Comparison of ENCODE assay signal across 28 cellular contexts in the genomic region with DNA sequence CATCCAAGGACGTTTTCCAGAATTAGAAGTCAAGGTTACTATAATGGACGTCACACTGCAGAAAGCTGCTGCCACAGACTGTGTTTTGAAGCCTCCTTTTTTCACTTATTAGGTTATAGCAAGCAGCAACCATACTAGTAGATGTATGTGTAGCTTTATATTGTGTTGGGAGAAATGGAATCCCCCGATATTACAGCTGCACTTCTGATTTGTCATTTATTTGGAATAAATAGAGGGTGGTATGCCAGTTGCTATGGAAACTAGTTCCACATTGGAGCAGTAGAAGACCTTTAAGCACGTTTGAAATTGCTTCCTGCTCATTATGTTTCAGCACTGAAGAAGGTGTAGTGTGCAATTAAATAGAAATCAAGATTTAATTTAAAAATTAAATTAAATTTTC.
A peak's percentile ranks its signal among the peaks of the same experiment; 100 is the strongest.
DNase-seq lines count a peak whose midpoint lies in the region; FAIRE-seq and TF ChIP-seq lines count a peak whose summit lies in the region.
"Had no signal": no experiment of that assay in that cellular context is flagged by ENCODE, and none has a peak within 500 bp of the region (broad histone marks: within the 10 kb centered on the region; RNA-seq: fewer than 3 reads in every experiment).

No MANE protein-coding gene starts in this region.

- H3K27ac ChIP-seq in small intestine (ENCODE audit: low read depth in 1 of 2, low read length in 1 of 2) (no peak overlapping the region), ovary (no peak overlapping the region)
- H3K27ac ChIP-seq: BLaER1 treated with 17β-estradiol and CSF1 and Interleukin-3, amounts not matched to agents 10 nM and 100 nM; brain microvascular endothelial cell; skin epidermis; stomach; tibial nerve; WERI-Rb-1 had no signal

- peaks cover 2% of the 10 kb centered on the region for H3K9me3 ChIP-seq in small intestine (ENCODE audit: control insufficient read depth, low read depth)
- no peaks in the 10 kb centered on the region for H3K9me3 ChIP-seq in ovary
- H3K9me3 ChIP-seq: BLaER1 treated with 17β-estradiol and CSF1 and Interleukin-3, amounts not matched to agents 10 nM and 100 nM; Caco-2; stomach; tibial nerve had no signal

- H3K36me3 ChIP-seq in small intestine (ENCODE audit: control insufficient read depth in 2 of 2, insufficient read depth in 2 of 2, low read length in 2 of 2) (no peaks in the 10 kb centered on the region), ovary (no peaks in the 10 kb centered on the region)
- H3K36me3 ChIP-seq: BLaER1 treated with 17β-estradiol and CSF1 and Interleukin-3, amounts not matched to agents 10 nM and 100 nM; brain microvascular endothelial cell; stomach; tibial nerve; WERI-Rb-1 had no signal

- H3K4me3 ChIP-seq in small intestine (ENCODE audit: low read depth in 1 of 2, low read length in 2 of 2) (no peak overlapping the region), ovary (no peak overlapping the region)
- H3K4me3 ChIP-seq: BLaER1 treated with 17β-estradiol and CSF1 and Interleukin-3, amounts not matched to agents 10 nM and 100 nM; skin epidermis; stomach; tibial nerve had no signal

- WGBS in small intestine, 3 donors, result 30 to 36% (median 32%) methylated on average over 4 of the region's 4 CpGs
- 2 to 13% (median 5%) methylated on average over 4 of the region's 4 CpGs for WGBS in ovary, 3 donors

- no peak for FAIRE-seq in small intestine (lab: Jason Lieb, UNC)

- intact Hi-C loops in ovary (cut with DNase I), result no loop called here

- no peak for TF ChIP-seq EP300 in ovary (IDR thresholded peaks at IDR 0.05)

- H3K4me1 ChIP-seq in small intestine (ENCODE audit: control insufficient read depth in 2 of 2, insufficient read depth in 1 of 2, low read depth in 1 of 2, low read length in 1 of 2) (no peaks in the 10 kb centered on the region), ovary (ENCODE audit: insufficient read depth) (no peaks in the 10 kb centered on the region)
- H3K4me1 ChIP-seq: BLaER1 treated with 17β-estradiol and CSF1 and Interleukin-3, amounts not matched to agents 10 nM and 100 nM; Caco-2; stomach; tibial nerve had no signal

- H3K27me3 ChIP-seq in small intestine (ENCODE audit: control insufficient read depth in 2 of 2, insufficient read depth in 2 of 2, low read length in 2 of 2) (no peaks in the 10 kb centered on the region), ovary (no peaks in the 10 kb centered on the region)
- H3K27me3 ChIP-seq: BLaER1 treated with 17β-estradiol and CSF1 and Interleukin-3, amounts not matched to agents 10 nM and 100 nM; brain microvascular endothelial cell; stomach; tibial nerve had no signal

- DNase-seq in G401 (ENCODE audit: low spot score) (peak; percentile 63), NCI-H146 treated with DMSO at 0.1 percent for 48 hours (lab: John Stamatoyannopoulos, UW; ENCODE audit: unreplicated experiment) (peak; percentile 89), NCI-H748 treated with DMSO at 0.1 percent for 48 hours (lab: John Stamatoyannopoulos, UW) (peak; percentile 100), left kidney (ENCODE audit: low read depth, low spot score) (peak; percentile 39), small intestine (no peak), ovary (no peak)
- DNase-seq in activated naive CD4-positive, alpha-beta T cell (lab: John Stamatoyannopoulos, UW), result no peak
- DNase-seq: activated CD4-positive, alpha-beta T cell treated with anti-CD3 and anti-CD28 coated beads, Interleukin-2, amount 10 ng/mL, durations not matched to agents 24 days and 14 days; activated gamma-delta T cell treated with Interleukin-2 at 50 U/mL for 16 hours; activated T-cell treated with anti-CD3 and anti-CD28 coated beads, Interleukin-2, amount 50 U/mL, for 1 hour; brain microvascular endothelial cell; Caco-2; DMS79 treated with DMSO at 0.1 percent for 48 hours; H9; islet precursor cell; midbrain; naive thymus-derived CD4-positive, alpha-beta T cell; NCI-H1105; occipital lobe; SIG-M5; stimulated activated CD4-positive, alpha-beta T cell treated with anti-CD3 and anti-CD28 coated beads, Interleukin-1b, Interleukin-23, amount 100 ng/mL, for 48 hours; stimulated activated CD8-positive, alpha-beta memory T cell treated with anti-CD3 and anti-CD28 coated beads, Interleukin-4, amount 100 ng/mL, for 48 hours; stomach; T1000; WERI-Rb-1 had no signal

- in situ Hi-C loops in G401 (cut with HindIII; ENCODE audit: low sequenced_read_pairs), result no loop called here

- TF ChIP-seq CTCF in ovary (IDR thresholded peaks at IDR 0.05), result no peak

- no peak for TF ChIP-seq POLR2A in ovary (IDR thresholded peaks at IDR 0.05)

Comparison
In these comparisons a context has a peak if more than half of its experiments do, and no peak if none do; other contexts are left out.
1. DNase-seq: peak in G401 (single experiment), NCI-H146 treated with DMSO at 0.1 percent for 48 hours (single experiment), NCI-H748 treated with DMSO at 0.1 percent for 48 hours (single experiment) and left kidney (single experiment); none in activated naive CD4-positive, alpha-beta T cell (0 of 4), small intestine (single experiment) and ovary (0 of 5).